In the genomic region with DNA sequence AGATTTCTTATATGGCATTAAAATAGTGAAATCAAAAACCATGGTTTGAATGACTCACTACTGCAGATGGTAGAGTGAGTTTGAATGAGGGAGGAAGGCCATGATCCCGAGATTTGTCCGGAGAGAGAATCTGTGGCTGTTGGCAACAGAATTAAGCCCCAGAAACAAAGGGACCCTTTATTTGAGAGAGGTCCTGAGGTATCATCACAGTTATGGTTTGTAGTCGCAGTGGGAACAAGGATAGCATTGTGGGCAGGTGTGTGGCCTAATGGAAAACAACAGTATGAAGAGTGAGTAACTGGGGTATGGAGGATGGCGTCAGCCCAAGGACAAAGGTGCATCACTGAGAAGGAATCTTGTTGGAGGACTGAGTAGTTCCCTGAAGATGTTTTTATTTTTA, we compare ENCODE assay signal across 27 cellular contexts. TPM values are rescaled to one million over a fixed set of nuclear protein-coding genes. Genes with fewer than 3 reads are reported as not detected.
"Had no signal": no experiment of that assay in that cellular context is flagged by ENCODE, and none has a peak within 500 bp of the region (broad histone marks: within the 10 kb centered on the region; RNA-seq: fewer than 3 reads in every experiment).

No MANE protein-coding gene starts in this region.

- H3K4me3 ChIP-seq: colonic mucosa, left ventricle myocardium inferior, neural progenitor cell, sigmoid colon, smooth muscle cell, thoracic aorta, upper lobe of left lung had no signal

- H3K27me3 Mint-ChIP-seq: activated CD4-positive, alpha-beta memory T cell treated with anti-CD3 and anti-CD28 coated beads for 36 hours had no signal

- H3K36me3 Mint-ChIP-seq: activated CD4-positive, alpha-beta memory T cell treated with anti-CD3 and anti-CD28 coated beads for 36 hours; mesothelial cell of epicardium; naive thymus-derived CD8-positive, alpha-beta T cell; neural progenitor cell; stimulated activated naive B cell treated with anti-CD40 and anti-IgM and Interleukin-4, amounts not matched to agents 10 μg/mL and 1 μg/mL and 100 μg/mL, for 72 hours had no signal

- H3K9me3 Mint-ChIP-seq: activated CD4-positive, alpha-beta memory T cell treated with anti-CD3 and anti-CD28 coated beads for 36 hours; activated naive CD8-positive, alpha-beta T cell treated with anti-CD3 and anti-CD28 coated beads, Interleukin-2, amount 10 ng/mL, durations not matched to agents 7 days and 5 days; mesothelial cell of epicardium; naive thymus-derived CD8-positive, alpha-beta T cell; stimulated activated naive B cell treated with anti-CD40 and anti-IgM and Interleukin-4, amounts not matched to agents 10 μg/mL and 1 μg/mL and 100 μg/mL, for 72 hours; T-helper 1 cell treated with Interleukin-12 subunit alpha and Interleukin-12 subunit beta and Interleukin-4 antibody, amounts not matched to agents 30 μg/mL and 1 μg/mL, for 36 hours had no signal

- ATAC-seq: naive thymus-derived CD8-positive, alpha-beta T cell; stimulated activated naive B cell treated with anti-CD40 and anti-IgM and Interleukin-4, amounts not matched to agents 10 μg/mL and 1 μg/mL and 100 μg/mL, for 72 hours had no signal

- H3K4me1 Mint-ChIP-seq: activated naive CD8-positive, alpha-beta T cell treated with anti-CD3 and anti-CD28 coated beads, Interleukin-2, amount 10 ng/mL, durations not matched to agents 7 days and 5 days; mesothelial cell of epicardium; neural progenitor cell had no signal

- H3K9me3 ChIP-seq: colonic mucosa, left ventricle myocardium inferior, sigmoid colon, thoracic aorta, upper lobe of left lung had no signal

- H3K4me1 ChIP-seq: colonic mucosa, left ventricle myocardium inferior, sigmoid colon, upper lobe of left lung had no signal

- H3K27ac Mint-ChIP-seq: activated CD4-positive, alpha-beta memory T cell treated with anti-CD3 and anti-CD28 coated beads for 36 hours; activated naive CD8-positive, alpha-beta T cell treated with anti-CD3 and anti-CD28 coated beads, Interleukin-2, amount 10 ng/mL, durations not matched to agents 7 days and 5 days; mesothelial cell of epicardium; naive thymus-derived CD8-positive, alpha-beta T cell; neural progenitor cell; stimulated activated naive B cell treated with anti-CD40 and anti-IgM and Interleukin-4, amounts not matched to agents 10 μg/mL and 1 μg/mL and 100 μg/mL, for 72 hours; T-helper 1 cell treated with Interleukin-12 subunit alpha and Interleukin-12 subunit beta and Interleukin-4 antibody, amounts not matched to agents 30 μg/mL and 1 μg/mL, for 36 hours had no signal

- DNase-seq: activated CD4-positive, alpha-beta memory T cell treated with anti-CD3 and anti-CD28 coated beads for 36 hours; activated CD4-positive, alpha-beta T cell treated with anti-CD3 and anti-CD28 coated beads for 4 hours; activated CD4-positive, CD25-positive, alpha-beta regulatory T cell; activated naive CD4-positive, alpha-beta T cell treated with Interleukin-2 at 50 U/mL for 16 hours; activated naive CD8-positive, alpha-beta T cell treated with anti-CD3 and anti-CD28 coated beads, Interleukin-2, amount 10 ng/mL, durations not matched to agents 7 days and 5 days; activated T-cell treated with anti-CD3 and anti-CD28 coated beads, Interleukin-2, amount 50 U/mL, for 48 hours; amniotic stem cell; colonic mucosa; kidney glomerular epithelial cell; left ventricle myocardium inferior; naive thymus-derived CD8-positive, alpha-beta T cell; posterior cingulate gyrus; sigmoid colon; stimulated activated CD4-positive, alpha-beta T cell treated with anti-CD3 and anti-CD28 coated beads, Interleukin-15, amount 100 ng/mL, for 24 hours; stimulated activated CD8-positive, alpha-beta memory T cell treated with anti-CD3 and anti-CD28 coated beads, Interleukin-4, amount 100 ng/mL, for 48 hours; stimulated activated naive B cell treated with anti-CD40 and anti-IgM and Interleukin-4, amounts not matched to agents 10 μg/mL and 1 μg/mL and 100 μg/mL, for 72 hours; upper lobe of left lung had no signal

- H3K27me3 ChIP-seq: colonic mucosa, neural progenitor cell, sigmoid colon, upper lobe of left lung had no signal

- H3K27ac ChIP-seq: colonic mucosa, left ventricle myocardium inferior, neural progenitor cell, sigmoid colon, thoracic aorta, upper lobe of left lung had no signal

- H3K36me3 ChIP-seq: colonic mucosa, left ventricle myocardium inferior, neural progenitor cell, sigmoid colon, thoracic aorta, upper lobe of left lung had no signal

- H3K4me3 Mint-ChIP-seq: activated CD4-positive, alpha-beta memory T cell treated with anti-CD3 and anti-CD28 coated beads for 36 hours; activated naive CD8-positive, alpha-beta T cell treated with anti-CD3 and anti-CD28 coated beads, Interleukin-2, amount 10 ng/mL, durations not matched to agents 7 days and 5 days; mesothelial cell of epicardium; naive thymus-derived CD8-positive, alpha-beta T cell; neural progenitor cell; stimulated activated naive B cell treated with anti-CD40 and anti-IgM and Interleukin-4, amounts not matched to agents 10 μg/mL and 1 μg/mL and 100 μg/mL, for 72 hours; T-helper 1 cell treated with Interleukin-12 subunit alpha and Interleukin-12 subunit beta and Interleukin-4 antibody, amounts not matched to agents 30 μg/mL and 1 μg/mL, for 36 hours had no signal

RNA-seq across cellular contexts. Expression of gene SLC52A1, which starts 34.5 kb away (rescaled TPM):
- total RNA-seq: left ventricle myocardium inferior, omental fat pad, sigmoid colon, thoracic aorta had no signal
- polyA plus RNA-seq: fibroblast of lung; naive thymus-derived CD8-positive, alpha-beta T cell had no signal

RNA-seq across cellular contexts. Expression of gene USP6, which starts 46.1 kb away (rescaled TPM):
- total RNA-seq: bronchial epithelial cell, epithelial cell of proximal tubule, fibroblast of lung, lung microvascular endothelial cell, smooth muscle cell had no signal
